8 cellular contexts compared by ENCODE assay signal in genomic region chr3:50675179-50676030, GRCh38. TPM values are rescaled to one million over a fixed set of nuclear protein-coding genes. Genes with fewer than 3 reads are reported as not detected.
DNase-seq lines count a peak whose midpoint lies in the region; ATAC-seq and TF ChIP-seq lines count a peak whose summit lies in the region.

No MANE protein-coding gene starts in this region.

- peaks cover 20% of the 10 kb centered on the region for H3K27me3 ChIP-seq in gastroesophageal sphincter
- no peaks in the 10 kb centered on the region for H3K27me3 ChIP-seq in ovary

- peaks cover 50% of the 10 kb centered on the region for H3K27me3 Mint-ChIP-seq in activated T-helper 2 cell treated with anti-CD3 and anti-CD28 coated beads, Interferon-gamma antibody, Interleukin-2, Interleukin-4, amounts not matched to agents 10 μg/mL and 5 μg/mL and 100 μg/mL, durations not matched to agents 14 hours and 24 hours and 36 hours (ENCODE audit: low read depth)
- H3K27me3 Mint-ChIP-seq in type B pancreatic cell, result peaks cover 72% of the 10 kb centered on the region

- peaks cover 0 to 30% (median 0%) of the 10 kb centered on the region in 3 donors for H3K4me1 ChIP-seq in gastroesophageal sphincter
- H3K4me1 ChIP-seq in ovary (ENCODE audit: insufficient read depth), result peaks cover 4% of the 10 kb centered on the region

- peak; percentile 28 for ATAC-seq in GM19452 (IDR thresholded peaks at IDR 0.05; ENCODE audit: unreplicated experiment)
- peak; percentile 67 for ATAC-seq in gastroesophageal sphincter
- ATAC-seq in GM19328 (IDR thresholded peaks at IDR 0.05; ENCODE audit: unreplicated experiment), result no peak
- ATAC-seq in HG02840 (IDR thresholded peaks at IDR 0.05; ENCODE audit: low FRiP score, unreplicated experiment), result no peak

- 5 to 6% methylated on average over 7 of the region's 65 CpGs for WGBS in gastroesophageal sphincter (ENCODE audit: low coverage in 1 of 2), 2 donors
- WGBS in ovary, 3 donors, result 2 to 7% (median 2%) methylated on average over 17 to 65 of the region's 65 CpGs

- H3K4me1 Mint-ChIP-seq in activated T-helper 2 cell treated with anti-CD3 and anti-CD28 coated beads, Interferon-gamma antibody, Interleukin-2, Interleukin-4, amounts not matched to agents 10 μg/mL and 5 μg/mL and 100 μg/mL, durations not matched to agents 14 hours and 24 hours and 36 hours (ENCODE audit: low read depth), result peaks cover 12% of the 10 kb centered on the region
- H3K4me1 Mint-ChIP-seq in type B pancreatic cell (ENCODE audit: unreplicated experiment), result peaks cover 9% of the 10 kb centered on the region

- H3K27ac ChIP-seq in gastroesophageal sphincter (peak overlapping the region in 3 of 4 donors; percentile 72 to 77 (median 77)), ovary (no peak overlapping the region)

- intact Hi-C loops in activated T-helper 2 cell treated with anti-CD3 and anti-CD28 coated beads, Interferon-gamma antibody, Interleukin-2, Interleukin-4, amounts not matched to agents 10 μg/mL and 5 μg/mL and 100 μg/mL, durations not matched to agents 14 hours and 24 hours and 36 hours (cut with micrococcal nuclease), result no loop called here
- intact Hi-C loops in ovary (cut with DNase I), result no loop called here

- no peaks in the 10 kb centered on the region for H3K36me3 Mint-ChIP-seq in activated T-helper 2 cell treated with anti-CD3 and anti-CD28 coated beads, Interferon-gamma antibody, Interleukin-2, Interleukin-4, amounts not matched to agents 10 μg/mL and 5 μg/mL and 100 μg/mL, durations not matched to agents 14 hours and 24 hours and 36 hours (ENCODE audit: low read depth)
- H3K36me3 Mint-ChIP-seq in type B pancreatic cell, result no peaks in the 10 kb centered on the region

- peak overlapping the region; percentile 69 for H3K4me3 Mint-ChIP-seq in activated T-helper 2 cell treated with anti-CD3 and anti-CD28 coated beads, Interferon-gamma antibody, Interleukin-2, Interleukin-4, amounts not matched to agents 10 μg/mL and 5 μg/mL and 100 μg/mL, durations not matched to agents 14 hours and 24 hours and 36 hours (ENCODE audit: low read depth)
- H3K4me3 Mint-ChIP-seq in type B pancreatic cell, result peak overlapping the region; percentile 85

- no peak for TF ChIP-seq POLR2A in gastroesophageal sphincter (IDR thresholded peaks at IDR 0.05)
- no peak for TF ChIP-seq POLR2A in ovary (IDR thresholded peaks at IDR 0.05)

- TF ChIP-seq EP300 in gastroesophageal sphincter (IDR thresholded peaks at IDR 0.05) (no peak), ovary (IDR thresholded peaks at IDR 0.05) (no peak)

- TF ChIP-seq CTCF in gastroesophageal sphincter (IDR thresholded peaks at IDR 0.05) (peak; percentile 22 to 74 (median 29)), ovary (IDR thresholded peaks at IDR 0.05) (no peak), type B pancreatic cell (conservative IDR thresholded peaks at IDR 0.05) (peak; percentile 77)

- H3K27ac Mint-ChIP-seq in activated T-helper 2 cell treated with anti-CD3 and anti-CD28 coated beads, Interferon-gamma antibody, Interleukin-2, Interleukin-4, amounts not matched to agents 10 μg/mL and 5 μg/mL and 100 μg/mL, durations not matched to agents 14 hours and 24 hours and 36 hours, result no peak overlapping the region
- no peak overlapping the region for H3K27ac Mint-ChIP-seq in type B pancreatic cell

- H3K9me3 Mint-ChIP-seq in activated T-helper 2 cell treated with anti-CD3 and anti-CD28 coated beads, Interferon-gamma antibody, Interleukin-2, Interleukin-4, amounts not matched to agents 10 μg/mL and 5 μg/mL and 100 μg/mL, durations not matched to agents 14 hours and 24 hours and 36 hours, result no peaks in the 10 kb centered on the region
- no peaks in the 10 kb centered on the region for H3K9me3 Mint-ChIP-seq in type B pancreatic cell

- H3K9me3 ChIP-seq in gastroesophageal sphincter (no peaks in the 10 kb centered on the region), ovary (no peaks in the 10 kb centered on the region)

- DNase-seq in NCI-H526 treated with DMSO at 0.1 percent for 48 hours (lab: John Stamatoyannopoulos, UW) (peak; percentile 39), ovary (peak in 3 of 5 donors; percentile 31 to 42 (median 37)), type B pancreatic cell (ENCODE audit: extremely low spot score, unreplicated experiment) (peak; percentile 78)
- no peak for DNase-seq in activated T-helper 2 cell treated with anti-CD3 and anti-CD28 coated beads, Interferon-gamma antibody, Interleukin-2, Interleukin-4, amounts not matched to agents 10 μg/mL and 5 μg/mL and 100 μg/mL, durations not matched to agents 14 hours and 24 hours and 36 hours (ENCODE audit: low spot score)

- H3K4me3 ChIP-seq in gastroesophageal sphincter, result peak overlapping the region; percentile 47 to 58
- peak overlapping the region; percentile 31 for H3K4me3 ChIP-seq in ovary

- no peaks in the 10 kb centered on the region for H3K36me3 ChIP-seq in gastroesophageal sphincter
- H3K36me3 ChIP-seq in ovary, result no peaks in the 10 kb centered on the region

RNA-seq across cellular contexts. Expression of gene DOCK3, which starts 0.7 kb away (rescaled TPM):
- total RNA-seq in activated T-helper 2 cell treated with anti-CD3 and anti-CD28 coated beads, Interferon-gamma antibody, Interleukin-2, Interleukin-4, amounts not matched to agents 10 μg/mL and 5 μg/mL and 100 μg/mL, durations not matched to agents 14 hours and 24 hours and 36 hours, result 1.1 and 1.4 TPM in 2 replicates
- total RNA-seq in gastroesophageal sphincter (10 to 100 TPM in 1 of 4 donors, 1 to 10 TPM in 3; 5.5 to 10.0 (median 8.7) TPM), ovary (under 1 TPM in 6 of 7 donors, not detected in 1; 0.17 to 0.71 (median 0.27) TPM), type B pancreatic cell (ENCODE audit: low replicate concordance) (5.9 and 15.4 TPM in 2 replicates)
- polyA plus RNA-seq in ovary, result under 1 TPM; 0.04 to 0.67 TPM

RNA-seq across cellular contexts. Expression of gene MAPKAPK3, which starts 58.5 kb away (rescaled TPM):
- 178 and 190 TPM in 2 replicates for total RNA-seq in activated T-helper 2 cell treated with anti-CD3 and anti-CD28 coated beads, Interferon-gamma antibody, Interleukin-2, Interleukin-4, amounts not matched to agents 10 μg/mL and 5 μg/mL and 100 μg/mL, durations not matched to agents 14 hours and 24 hours and 36 hours
- total RNA-seq in gastroesophageal sphincter, result 10 to 100 TPM; 18.7 to 30.2 (median 22.4) TPM
- 10 to 100 TPM; 16.9 to 34.6 (median 29.3) TPM for total RNA-seq in ovary
- 10 to 100 TPM; 15.8 to 44.7 TPM for polyA plus RNA-seq in ovary
- total RNA-seq in type B pancreatic cell (ENCODE audit: low replicate concordance), result 40.3 and 47.0 TPM in 2 replicates

Comparison
In these comparisons a context has a peak if more than half of its experiments do, and no peak if none do; other contexts are left out.
1. ATAC-seq: peak in GM19452 (single experiment) and gastroesophageal sphincter (single experiment); none in GM19328 (single experiment) and HG02840 (single experiment).
2. H3K27ac ChIP-seq: peak in gastroesophageal sphincter (3 of 4); none in ovary (0 of 2).
3. CTCF ChIP-seq: peak in gastroesophageal sphincter (4 of 4) and type B pancreatic cell (single experiment); none in ovary (0 of 3).